11 cellular contexts compared by ENCODE assay signal in genomic region chr5:81626524-81626923, GRCh38.
DNase-seq lines count a peak whose midpoint lies in the region; ATAC-seq, FAIRE-seq and TF ChIP-seq lines count a peak whose summit lies in the region.
"Had no signal": no experiment of that assay in that cellular context is flagged by ENCODE, and none has a peak within 500 bp of the region (broad histone marks: within the 10 kb centered on the region; RNA-seq: fewer than 3 reads in every experiment).

No MANE protein-coding gene starts in this region.

- H3K27ac Mint-ChIP-seq in stimulated activated naive B cell treated with anti-CD40 and anti-IgM and Interleukin-4, amounts not matched to agents 10 μg/mL and 1 μg/mL and 100 μg/mL, for 72 hours: no peak overlapping the region

- H3K36me3 Mint-ChIP-seq in stimulated activated naive B cell treated with anti-CD40 and anti-IgM and Interleukin-4, amounts not matched to agents 10 μg/mL and 1 μg/mL and 100 μg/mL, for 72 hours: peaks cover 24 to 30% of the 10 kb centered on the region in 2 donors

- H3K4me1 ChIP-seq in BE2C: peaks cover 27% of the 10 kb centered on the region

- H3K27me3 ChIP-seq in BE2C: no peaks in the 10 kb centered on the region

- ATAC-seq in HG03095 (IDR thresholded peaks at IDR 0.05; ENCODE audit: unreplicated experiment) (no peak), GM19035 (IDR thresholded peaks at IDR 0.05; ENCODE audit: unreplicated experiment) (no peak)
- ATAC-seq in stimulated activated naive B cell treated with anti-CD40 and anti-IgM and Interleukin-4, amounts not matched to agents 10 μg/mL and 1 μg/mL and 100 μg/mL, for 72 hours (replicated peaks): no peak

- H3K27me3 Mint-ChIP-seq in stimulated activated naive B cell treated with anti-CD40 and anti-IgM and Interleukin-4, amounts not matched to agents 10 μg/mL and 1 μg/mL and 100 μg/mL, for 72 hours: no peaks in the 10 kb centered on the region

- no peaks in the 10 kb centered on the region; the same call in 1 of the 2 replicates for H3K36me3 ChIP-seq in BE2C

- no peak for TF ChIP-seq CTCF in BE2C (IDR thresholded peaks at IDR 0.05; ENCODE audit: low read depth, low read length)

- no peak overlapping the region for H3K4me3 Mint-ChIP-seq in stimulated activated naive B cell treated with anti-CD40 and anti-IgM and Interleukin-4, amounts not matched to agents 10 μg/mL and 1 μg/mL and 100 μg/mL, for 72 hours

- no peak overlapping the region for H3K4me3 ChIP-seq in BE2C (ENCODE audit: low read depth, low read length)

- peak; percentile 79 for FAIRE-seq in HTR-8/SVneo (lab: Jason Lieb, UNC)

- DNase-seq in BE2C: peak; percentile 72
- peak; percentile 64 for DNase-seq in HTR-8/SVneo (ENCODE audit: insufficient read length, low spot score)
- DNase-seq in astrocyte of the hippocampus (ENCODE audit: low read depth, low spot score): peak; percentile 62
- DNase-seq in kidney tubule cell (ENCODE audit: low spot score): peak; percentile 92
- no peak for DNase-seq in stimulated activated naive B cell treated with anti-CD40 and anti-IgM and Interleukin-4, amounts not matched to agents 10 μg/mL and 1 μg/mL and 100 μg/mL, for 72 hours
- DNase-seq in NCI-H524 (lab: John Stamatoyannopoulos, UW): no peak
- DNase-seq: DMS79 treated with DMSO at 0.1 percent for 48 hours, NCI-H1417, T-helper 1 cell had no signal

- H3K4me1 Mint-ChIP-seq in stimulated activated naive B cell treated with anti-CD40 and anti-IgM and Interleukin-4, amounts not matched to agents 10 μg/mL and 1 μg/mL and 100 μg/mL, for 72 hours: peaks cover 11 to 18% of the 10 kb centered on the region in 2 donors

- peaks cover 4 to 7% of the 10 kb centered on the region in 2 donors for H3K9me3 Mint-ChIP-seq in stimulated activated naive B cell treated with anti-CD40 and anti-IgM and Interleukin-4, amounts not matched to agents 10 μg/mL and 1 μg/mL and 100 μg/mL, for 72 hours

- no peaks in the 10 kb centered on the region for H3K9me3 ChIP-seq in BE2C

Comparison
In these comparisons a context has a peak if more than half of its experiments do, and no peak if none do; other contexts are left out.
1. DNase-seq: peak in BE2C (single experiment), HTR-8/SVneo (single experiment), astrocyte of the hippocampus (single experiment) and kidney tubule cell (single experiment); none in stimulated activated naive B cell treated with anti-CD40 and anti-IgM and Interleukin-4, amounts not matched to agents 10 μg/mL and 1 μg/mL and 100 μg/mL, for 72 hours (single experiment) and NCI-H524 (0 of 2).